ENCODE assay signal across 8 cellular contexts in the genomic region with DNA sequence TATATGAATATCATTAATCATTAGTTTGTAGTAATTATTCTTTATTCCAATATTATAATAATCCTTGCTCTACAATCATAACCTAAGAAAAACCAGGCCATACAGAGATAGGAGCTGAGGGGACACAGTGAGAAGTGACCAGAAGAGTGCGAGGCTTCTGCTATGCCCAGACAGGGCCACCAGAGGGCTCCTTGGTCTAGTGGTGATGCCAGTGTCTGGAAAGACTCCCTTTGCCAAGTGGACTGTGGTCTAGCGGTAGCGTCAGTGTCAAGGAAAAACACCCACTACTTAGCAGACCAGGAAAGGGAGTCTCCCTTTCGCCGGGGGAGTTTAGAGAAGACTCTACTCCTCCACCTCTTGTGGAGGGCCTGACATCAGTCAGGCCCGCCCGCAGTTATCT. TPM values are rescaled to one million over a fixed set of nuclear protein-coding genes. Genes with fewer than 3 reads are reported as not detected.
DNase-seq lines count a peak whose midpoint lies in the region; ATAC-seq and TF ChIP-seq lines count a peak whose summit lies in the region.
"Not testable (repeated sequence)": the region's sequence is repeated elsewhere in the genome, so short reads cannot be mapped to it uniquely, and the experiment has no call there.

No MANE protein-coding gene starts in this region.

- peak; percentile 58 for TF ChIP-seq CTCF in C4-2B (conservative IDR thresholded peaks at IDR 0.05)
- peak; percentile 66 for TF ChIP-seq CTCF in H9 (conservative IDR thresholded peaks at IDR 0.05)
- peak; percentile 22 to 48 for TF ChIP-seq CTCF in fibroblast of lung (conservative IDR thresholded peaks at IDR 0.05 in 1 of 2, IDR thresholded peaks at IDR 0.05 in 1 of 2; ENCODE audit: low read depth in 1 of 2, low read length in 2 of 2)

- H3K36me3 Mint-ChIP-seq in H9 (ENCODE audit: insufficient read depth in 1 of 3, low read depth in 3 of 3), result not testable (repeated sequence)
- peaks cover 31% of the 10 kb centered on the region for H3K36me3 Mint-ChIP-seq in activated CD4-positive, alpha-beta T cell treated with anti-CD3 and anti-CD28 coated beads, Interleukin-2, amount 10 ng/mL, durations not matched to agents 24 days and 14 days (ENCODE audit: low read depth)
- peaks cover 25% of the 10 kb centered on the region for H3K36me3 Mint-ChIP-seq in activated naive CD8-positive, alpha-beta T cell treated with anti-CD3 and anti-CD28 coated beads, Interleukin-2, amount 10 ng/mL, durations not matched to agents 7 days and 5 days
- peaks cover 13 to 21% (median 16%) of the 10 kb centered on the region in 3 donors for H3K36me3 Mint-ChIP-seq in naive thymus-derived CD8-positive, alpha-beta T cell

- H3K4me2 ChIP-seq in H9 (ENCODE audit: insufficient read depth, insufficient read length, low read length); fibroblast of lung (ENCODE audit: extremely low read depth, insufficient read depth, low read length): not testable (repeated sequence)

- H3K14ac ChIP-seq in H9 (ENCODE audit: insufficient read depth, low read length), result not testable (repeated sequence)

- not testable (repeated sequence) for H3K4me3 ChIP-seq in fibroblast of lung (replicated peaks in 1 of 4; ENCODE audit: control extremely low read depth in 1 of 4, insufficient read depth in 1 of 4, low read depth in 3 of 4, low read length in 4 of 4)

- not testable (repeated sequence) for H3K56ac ChIP-seq in H9 (ENCODE audit: insufficient read length, low read depth, low read length)

- not testable (repeated sequence) for H3K4ac ChIP-seq in H9 (ENCODE audit: low read depth, low read length)

- DNase-seq in H9, result peak; percentile 51
- peak; percentile 6 for DNase-seq in NK-92 treated with Interleukin-12 subunit alpha and Interleukin-12 subunit beta, amount 100 ng/mL, for 24 hours (lab: John Stamatoyannopoulos, UW)
- peak; percentile 79 for DNase-seq in activated CD4-positive, alpha-beta T cell treated with anti-CD3 and anti-CD28 coated beads, Interleukin-2, amount 10 ng/mL, durations not matched to agents 24 days and 14 days
- DNase-seq in activated naive CD8-positive, alpha-beta T cell treated with anti-CD3 and anti-CD28 coated beads, Interleukin-2, amount 10 ng/mL, durations not matched to agents 7 days and 5 days, result peak; percentile 52
- not testable (repeated sequence) for DNase-seq in fibroblast of lung (ENCODE audit: low read depth in 2 of 2)
- DNase-seq in naive thymus-derived CD8-positive, alpha-beta T cell, result peak in 7 of 10 donors; percentile 5 to 63 (median 12)
- peak; percentile 63 for DNase-seq in stimulated activated naive CD8-positive, alpha-beta T cell treated with anti-CD3 and anti-CD28 coated beads, Interleukin-15, Interleukin-2, amounts not matched to agents 100 U/mL and 50 U/mL, for 24 hours

- peaks cover 26 to 27% of the 10 kb centered on the region in 2 experiments for H3K9me3 Mint-ChIP-seq in H9
- H3K9me3 Mint-ChIP-seq in activated CD4-positive, alpha-beta T cell treated with anti-CD3 and anti-CD28 coated beads, Interleukin-2, amount 10 ng/mL, durations not matched to agents 24 days and 14 days; activated naive CD8-positive, alpha-beta T cell treated with anti-CD3 and anti-CD28 coated beads, Interleukin-2, amount 10 ng/mL, durations not matched to agents 7 days and 5 days: not testable (repeated sequence)
- H3K9me3 Mint-ChIP-seq in naive thymus-derived CD8-positive, alpha-beta T cell, result peaks cover 0 to 24% (median 5%) of the 10 kb centered on the region in 9 donors

- not testable (repeated sequence) for H4K5ac ChIP-seq in H9 (ENCODE audit: insufficient read length, low read depth, low read length)

- intact Hi-C loops in activated CD4-positive, alpha-beta T cell treated with anti-CD3 and anti-CD28 coated beads, Interleukin-2, amount 10 ng/mL, durations not matched to agents 24 days and 14 days (cut with micrococcal nuclease), result loop anchor here (1.0 kb wide), 1 partner anchor 46 kb away; no protein-coding TSS in a partner anchor

- H3K79me2 ChIP-seq in H9 (ENCODE audit: insufficient read depth, low read length); fibroblast of lung (ENCODE audit: control insufficient read depth, insufficient read depth, low read length): not testable (repeated sequence)

- not testable (repeated sequence) for H3K27me3 Mint-ChIP-seq in H9 (ENCODE audit: low read depth); activated CD4-positive, alpha-beta T cell treated with anti-CD3 and anti-CD28 coated beads, Interleukin-2, amount 10 ng/mL, durations not matched to agents 24 days and 14 days; activated naive CD8-positive, alpha-beta T cell treated with anti-CD3 and anti-CD28 coated beads, Interleukin-2, amount 10 ng/mL, durations not matched to agents 7 days and 5 days; naive thymus-derived CD8-positive, alpha-beta T cell

- H3K4me1 ChIP-seq in H9 (ENCODE audit: insufficient read depth, low read length); fibroblast of lung (ENCODE audit: control insufficient read depth, extremely low read depth, insufficient read depth, low read length): not testable (repeated sequence)

- H3K27ac Mint-ChIP-seq in H9; activated CD4-positive, alpha-beta T cell treated with anti-CD3 and anti-CD28 coated beads, Interleukin-2, amount 10 ng/mL, durations not matched to agents 24 days and 14 days; activated naive CD8-positive, alpha-beta T cell treated with anti-CD3 and anti-CD28 coated beads, Interleukin-2, amount 10 ng/mL, durations not matched to agents 7 days and 5 days: not testable (repeated sequence)
- H3K27ac Mint-ChIP-seq in naive thymus-derived CD8-positive, alpha-beta T cell, result peak overlapping the region in 4 of 10 donors; percentile 22 to 78 (median 62)

- H3K9me3 ChIP-seq in H9 (ENCODE audit: control insufficient read depth, low read depth, low read length); fibroblast of lung (ENCODE audit: control insufficient read depth, insufficient read depth, low read depth, low read length): not testable (repeated sequence)

- not testable (repeated sequence) for H2BK12ac ChIP-seq in H9 (ENCODE audit: insufficient read length, low read depth, low read length)

- not testable (repeated sequence) for H2AFZ ChIP-seq in H9 (ENCODE audit: low read length); fibroblast of lung (ENCODE audit: low read length)

- H3K4me1 Mint-ChIP-seq in H9; activated CD4-positive, alpha-beta T cell treated with anti-CD3 and anti-CD28 coated beads, Interleukin-2, amount 10 ng/mL, durations not matched to agents 24 days and 14 days; activated naive CD8-positive, alpha-beta T cell treated with anti-CD3 and anti-CD28 coated beads, Interleukin-2, amount 10 ng/mL, durations not matched to agents 7 days and 5 days: not testable (repeated sequence)
- peaks cover 13 to 42% (median 35%) of the 10 kb centered on the region in 4 donors for H3K4me1 Mint-ChIP-seq in naive thymus-derived CD8-positive, alpha-beta T cell

- H3K36me3 ChIP-seq in fibroblast of lung (ENCODE audit: control insufficient read depth, insufficient read depth, low read length), result not testable (repeated sequence)

- not testable (repeated sequence) for H4K91ac ChIP-seq in H9 (ENCODE audit: insufficient read length, low read depth, low read length)

- H3K79me1 ChIP-seq in H9 (ENCODE audit: insufficient read depth, low read depth, low read length, poor library complexity, severe bottlenecking), result not testable (repeated sequence)

- POLR2A ChIA-PET in activated naive CD8-positive, alpha-beta T cell treated with anti-CD3 and anti-CD28 coated beads, Interleukin-2, amount 10 ng/mL, durations not matched to agents 7 days and 5 days (lab: Charles Lee); naive thymus-derived CD8-positive, alpha-beta T cell (lab: Charles Lee): not testable (repeated sequence)

- H2BK20ac ChIP-seq in H9 (ENCODE audit: low read depth, low read length, poor library complexity, severe bottlenecking), result not testable (repeated sequence)

- not testable (repeated sequence) for H2BK120ac ChIP-seq in H9 (ENCODE audit: low read depth, low read length, poor library complexity, severe bottlenecking)

- H3K27ac ChIP-seq in C4-2B; H9 (ENCODE audit: insufficient read length, low read depth, low read length); fibroblast of lung (ENCODE audit: insufficient read depth, low read length): not testable (repeated sequence)

- H3K23me2 ChIP-seq in H9 (ENCODE audit: insufficient read length, low read depth, low read length, poor library complexity, severe bottlenecking), result not testable (repeated sequence)

- H2BK15ac ChIP-seq in H9 (ENCODE audit: low read depth, low read length), result not testable (repeated sequence)

- ATAC-seq in activated naive CD8-positive, alpha-beta T cell treated with anti-CD3 and anti-CD28 coated beads, Interleukin-2, amount 10 ng/mL, durations not matched to agents 7 days and 5 days (ENCODE audit: low read depth); naive thymus-derived CD8-positive, alpha-beta T cell; stimulated activated naive CD8-positive, alpha-beta T cell treated with anti-CD3 and anti-CD28 coated beads, Interleukin-15, Interleukin-2, amounts not matched to agents 100 U/mL and 50 U/mL, for 24 hours: not testable (repeated sequence)

- not testable (repeated sequence) for H3K27me3 ChIP-seq in H9 (ENCODE audit: insufficient read depth, low read length); fibroblast of lung (ENCODE audit: control insufficient read depth, insufficient read depth, low read length)

- H3T11ph ChIP-seq in H9 (ENCODE audit: low read length), result not testable (repeated sequence)

- H4K20me1 ChIP-seq in H9 (ENCODE audit: control insufficient read depth, insufficient read depth, insufficient read length); fibroblast of lung (ENCODE audit: control insufficient read depth, extremely low read depth, insufficient read depth, low read length): not testable (repeated sequence)

- H3K23ac ChIP-seq in H9 (ENCODE audit: insufficient read length, low read depth, low read length), result not testable (repeated sequence)

- not testable (repeated sequence) for H3K9ac ChIP-seq in H9 (ENCODE audit: extremely low read depth, insufficient read length, low read length); fibroblast of lung (ENCODE audit: insufficient read depth, low read length)

- H2BK5ac ChIP-seq in H9 (ENCODE audit: insufficient read length, low read length), result not testable (repeated sequence)

- WGBS in H9 (ENCODE audit: extremely low coverage, insufficient read length, low lambda C conversion rate), result no CpG with 5 or more reads among the region's 7 CpGs

- not testable (repeated sequence) for H2AK5ac ChIP-seq in H9 (ENCODE audit: insufficient read length, low read length)

- H4K8ac ChIP-seq in H9 (replicated peaks; ENCODE audit: insufficient read length, low read depth, low read length), result not testable (repeated sequence)

- not testable (repeated sequence) for H3K4me3 Mint-ChIP-seq in H9; activated CD4-positive, alpha-beta T cell treated with anti-CD3 and anti-CD28 coated beads, Interleukin-2, amount 10 ng/mL, durations not matched to agents 24 days and 14 days; activated naive CD8-positive, alpha-beta T cell treated with anti-CD3 and anti-CD28 coated beads, Interleukin-2, amount 10 ng/mL, durations not matched to agents 7 days and 5 days; naive thymus-derived CD8-positive, alpha-beta T cell

- not testable (repeated sequence) for H3K18ac ChIP-seq in H9 (ENCODE audit: insufficient read length, low read depth, low read length)

RNA-seq across cellular contexts. Expression of gene MRPL17, which starts 28.4 kb away (rescaled TPM):
- 75.5 and 85.3 TPM in 2 replicates for total RNA-seq in H9 (2021)
- 135 and 146 TPM in 2 replicates for total RNA-seq in activated CD4-positive, alpha-beta T cell treated with anti-CD3 and anti-CD28 coated beads, Interleukin-2, amount 10 ng/mL, durations not matched to agents 24 days and 14 days
- 10 to 100 TPM; 50.9 to 51.4 TPM for total RNA-seq in activated naive CD8-positive, alpha-beta T cell treated with anti-CD3 and anti-CD28 coated beads, Interleukin-2, amount 10 ng/mL, durations not matched to agents 7 days and 5 days
- total RNA-seq in fibroblast of lung, result 44.9 and 53.2 TPM in 2 replicates
- polyA plus RNA-seq in fibroblast of lung, result 44.4 and 73.0 TPM in 2 replicates
- polyA plus RNA-seq in fibroblast of lung (2012), result 71.5 and 111 TPM in 2 replicates
- 20.9 and 54.4 TPM in 2 replicates for polyA minus RNA-seq in fibroblast of lung (ENCODE audit: low replicate concordance)
- 10 to 100 TPM; 27.5 to 30.1 TPM for total RNA-seq in naive thymus-derived CD8-positive, alpha-beta T cell
- 10 to 100 TPM; 16.2 to 23.6 (median 16.5) TPM for polyA plus RNA-seq in naive thymus-derived CD8-positive, alpha-beta T cell

RNA-seq across cellular contexts. Expression of gene DCHS1, which starts 55.9 kb away (rescaled TPM):
- 12.2 and 12.5 TPM in 2 replicates for total RNA-seq in H9 (2021)
- total RNA-seq in activated CD4-positive, alpha-beta T cell treated with anti-CD3 and anti-CD28 coated beads, Interleukin-2, amount 10 ng/mL, durations not matched to agents 24 days and 14 days, result 0.35 and 0.36 TPM in 2 replicates
- total RNA-seq in activated naive CD8-positive, alpha-beta T cell treated with anti-CD3 and anti-CD28 coated beads, Interleukin-2, amount 10 ng/mL, durations not matched to agents 7 days and 5 days, result 1 to 10 TPM; 2.1 to 2.5 TPM
- total RNA-seq in fibroblast of lung, result 11.0 and 23.9 TPM in 2 replicates
- 0.92 and 5.0 TPM in 2 replicates for polyA plus RNA-seq in fibroblast of lung
- 1.9 and 8.5 TPM in 2 replicates for polyA plus RNA-seq in fibroblast of lung (2012)
- polyA minus RNA-seq in fibroblast of lung (ENCODE audit: low replicate concordance), result 17.9 and 76.9 TPM in 2 replicates
- 10 to 100 TPM; 14.4 to 14.9 TPM for total RNA-seq in naive thymus-derived CD8-positive, alpha-beta T cell
- polyA plus RNA-seq in naive thymus-derived CD8-positive, alpha-beta T cell, result 1 to 10 TPM; 2.2 to 6.1 (median 2.9) TPM
